Comparison of ENCODE assay signal across 22 cellular contexts in the genomic region with DNA sequence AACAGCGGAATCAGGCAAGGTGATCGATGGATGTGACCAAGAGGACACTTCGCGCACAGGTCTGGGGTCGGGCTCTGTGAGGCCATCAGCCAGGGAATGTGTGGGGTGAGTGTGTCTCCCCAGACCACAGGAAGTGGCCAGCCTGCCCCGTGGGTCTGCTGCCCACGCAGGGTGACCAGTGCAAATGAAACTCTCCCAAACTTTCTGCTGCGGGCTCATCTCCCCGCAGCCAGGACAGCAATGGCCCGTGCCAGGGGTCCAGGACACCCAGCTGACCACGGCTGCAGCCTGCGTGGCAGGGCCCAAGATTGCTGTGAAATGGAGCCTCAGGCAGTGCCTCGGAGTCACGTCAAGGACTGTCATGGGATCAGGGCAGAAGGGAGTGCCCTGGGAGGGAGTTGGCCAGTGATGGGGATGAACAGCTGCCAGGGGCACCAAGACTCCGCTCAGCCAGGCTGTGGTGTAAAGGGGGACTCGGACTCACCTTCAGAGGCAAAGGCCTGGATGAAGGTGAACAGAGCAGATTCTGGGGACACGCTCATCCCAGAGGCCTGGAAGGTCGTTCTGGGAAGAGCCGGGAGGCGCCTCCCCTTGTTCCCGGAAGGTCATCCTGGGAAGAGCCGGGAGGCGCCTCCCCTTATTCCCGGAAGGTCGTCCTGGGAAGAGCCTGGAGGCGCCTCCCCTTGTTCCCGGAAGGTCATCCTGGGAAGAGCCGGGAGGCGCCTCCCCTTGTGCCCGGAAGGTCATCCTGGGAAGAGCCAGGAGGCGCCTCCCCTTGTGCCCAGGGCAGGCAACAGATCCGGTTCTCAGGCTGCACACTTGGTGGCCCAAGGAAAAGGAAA.
DNase-seq lines count a peak whose midpoint lies in the region; ATAC-seq and TF ChIP-seq lines count a peak whose summit lies in the region.
"Had no signal": no experiment of that assay in that cellular context is flagged by ENCODE, and none has a peak within 500 bp of the region (broad histone marks: within the 10 kb centered on the region; RNA-seq: fewer than 3 reads in every experiment).

No MANE protein-coding gene starts in this region.

- H3K4me1 ChIP-seq in body of pancreas (no peaks in the 10 kb centered on the region), neuronal stem cell (ENCODE audit: control insufficient read depth in 2 of 2, insufficient read depth in 1 of 2, low read depth in 1 of 2, low read length in 2 of 2) (no peaks in the 10 kb centered on the region)
- H3K4me1 ChIP-seq: ascending aorta, HAP-1, tibial artery had no signal

- H3K18ac ChIP-seq in neuronal stem cell (ENCODE audit: low read length): no peak overlapping the region

- TF ChIP-seq POLR2A in body of pancreas (IDR thresholded peaks at IDR 0.05): no peak

- ATAC-seq in body of pancreas: peak; percentile 54
- ATAC-seq: naive thymus-derived CD4-positive, alpha-beta T cell; stimulated activated memory B cell treated with anti-CD40 and anti-IgM and Interleukin-4, amounts not matched to agents 10 μg/mL and 1 μg/mL and 100 μg/mL, for 72 hours; T-cell had no signal

- H3K27me3 Mint-ChIP-seq in type B pancreatic cell (no peaks in the 10 kb centered on the region), MCF 10A (ENCODE audit: insufficient read depth, unreplicated experiment) (no peaks in the 10 kb centered on the region)
- H3K27me3 Mint-ChIP-seq: activated CD4-positive, alpha-beta T cell treated with anti-CD3 and anti-CD28 coated beads, Interleukin-2, amount 10 ng/mL, durations not matched to agents 7 days and 5 days; memory B cell; naive thymus-derived CD4-positive, alpha-beta T cell; stimulated activated memory B cell treated with anti-CD40 and anti-IgM and Interleukin-4, amounts not matched to agents 10 μg/mL and 1 μg/mL and 100 μg/mL, for 72 hours; T-cell had no signal

- POLR2A ChIA-PET in MCF 10A (lab: Yijun Ruan, JAX): no interaction called here

- no peak overlapping the region for H3K9ac ChIP-seq in neuronal stem cell (ENCODE audit: low read depth, low read length, poor library complexity)

- H3K4me3 Mint-ChIP-seq in type B pancreatic cell (no peak overlapping the region), MCF 10A (ENCODE audit: unreplicated experiment) (no peak overlapping the region)
- H3K4me3 Mint-ChIP-seq: activated CD4-positive, alpha-beta T cell treated with anti-CD3 and anti-CD28 coated beads, Interleukin-2, amount 10 ng/mL, durations not matched to agents 7 days and 5 days; immature natural killer cell; memory B cell; naive thymus-derived CD4-positive, alpha-beta T cell; stimulated activated memory B cell treated with anti-CD40 and anti-IgM and Interleukin-4, amounts not matched to agents 10 μg/mL and 1 μg/mL and 100 μg/mL, for 72 hours; T-cell had no signal

- peak; percentile 59 for DNase-seq in activated effector memory CD4-positive, alpha-beta T cell treated with anti-CD3 and anti-CD28 coated beads, Interleukin-2, amount 50 U/mL, for 16 hours
- DNase-seq in activated effector memory CD4-positive, alpha-beta T cell treated with Interleukin-2 at 50 U/mL for 16 hours: no peak
- no peak for DNase-seq in body of pancreas
- no peak for DNase-seq in neuronal stem cell (ENCODE audit: low spot score)
- peak; percentile 58 for DNase-seq in type B pancreatic cell (ENCODE audit: extremely low spot score, unreplicated experiment)
- no peak for DNase-seq in central memory CD4-positive, alpha-beta T cell
- DNase-seq in MCF 10A (ENCODE audit: unreplicated experiment): no peak
- no peak for DNase-seq in NCI-H2227 (lab: John Stamatoyannopoulos, UW; ENCODE audit: unreplicated experiment)
- DNase-seq: activated CD4-positive, alpha-beta T cell treated with anti-CD3 and anti-CD28 coated beads, Interleukin-2, amount 10 ng/mL, durations not matched to agents 7 days and 5 days; activated naive CD4-positive, alpha-beta T cell; immature natural killer cell; NCI-H1105 treated with DMSO at 0.1 percent for 48 hours; NCI-H2081 treated with DMSO at 0.1 percent for 48 hours; NCI-H524 treated with DMSO at 0.1 percent for 48 hours had no signal

- H3K9me3 Mint-ChIP-seq in type B pancreatic cell: no peaks in the 10 kb centered on the region
- H3K9me3 Mint-ChIP-seq in MCF 10A (ENCODE audit: unreplicated experiment): peaks cover 37% of the 10 kb centered on the region
- H3K9me3 Mint-ChIP-seq: T-cell had no signal

- H4K91ac ChIP-seq in neuronal stem cell (ENCODE audit: low read depth, low read length, poor library complexity): no peak overlapping the region

- H3K36me3 ChIP-seq in body of pancreas (replicated peaks in 1 of 2; ENCODE audit: insufficient read depth in 1 of 2, low read depth in 2 of 2): no peaks in the 10 kb centered on the region
- H3K36me3 ChIP-seq in neuronal stem cell (replicated peaks in 1 of 2; ENCODE audit: control insufficient read depth in 2 of 2, insufficient read depth in 2 of 2, low read length in 2 of 2): no peaks in the 10 kb centered on the region
- H3K36me3 ChIP-seq: ascending aorta, tibial artery had no signal

- H3K36me3 Mint-ChIP-seq in type B pancreatic cell (no peaks in the 10 kb centered on the region), MCF 10A (ENCODE audit: insufficient read depth, unreplicated experiment) (no peaks in the 10 kb centered on the region)

- no peak overlapping the region for H2BK120ac ChIP-seq in neuronal stem cell (ENCODE audit: low read depth, low read length)

- peak overlapping the region; percentile 10 for H2AK5ac ChIP-seq in neuronal stem cell (ENCODE audit: low read depth, low read length)

- no peak overlapping the region for H2BK15ac ChIP-seq in neuronal stem cell (ENCODE audit: low read length)

- no peak overlapping the region for H3K27ac Mint-ChIP-seq in type B pancreatic cell
- no peak overlapping the region for H3K27ac Mint-ChIP-seq in MCF 10A (ENCODE audit: low read depth, unreplicated experiment)
- H3K27ac Mint-ChIP-seq: activated CD4-positive, alpha-beta T cell treated with anti-CD3 and anti-CD28 coated beads, Interleukin-2, amount 10 ng/mL, durations not matched to agents 7 days and 5 days; immature natural killer cell; memory B cell; naive thymus-derived CD4-positive, alpha-beta T cell; stimulated activated memory B cell treated with anti-CD40 and anti-IgM and Interleukin-4, amounts not matched to agents 10 μg/mL and 1 μg/mL and 100 μg/mL, for 72 hours; T-cell had no signal

- H2BK5ac ChIP-seq in neuronal stem cell (ENCODE audit: low read length): no peak overlapping the region

- H3K4ac ChIP-seq in neuronal stem cell (ENCODE audit: low read length): no peak overlapping the region

- no peaks in the 10 kb centered on the region for H3K9me3 ChIP-seq in body of pancreas
- H3K9me3 ChIP-seq in neuronal stem cell (replicated peaks in 1 of 2; ENCODE audit: control insufficient read depth in 2 of 2, insufficient read depth in 1 of 2, low read depth in 1 of 2, low read length in 2 of 2): peaks cover under 1% of the 10 kb centered on the region in 2 donors
- H3K9me3 ChIP-seq: ascending aorta, HAP-1 had no signal

- WGBS in body of pancreas, 2 donors: 53 to 67% methylated on average over 20 to 32 of the region's 32 CpGs
- no CpG with 5 or more reads among the region's 32 CpGs for WGBS in neuronal stem cell (ENCODE audit: extremely low coverage in 2 of 2, insufficient read length in 2 of 2, insufficient replicate concordance in 1 of 2), 2 donors

- no peaks in the 10 kb centered on the region for H3K79me1 ChIP-seq in neuronal stem cell (ENCODE audit: low read depth, low read length)

- no peak overlapping the region for H2AFZ ChIP-seq in neuronal stem cell (ENCODE audit: low read length)

- H3K14ac ChIP-seq in neuronal stem cell (ENCODE audit: low read length): no peak overlapping the region

- CTCF ChIA-PET in MCF 10A (lab: Yijun Ruan, JAX): interaction anchor here (0.7 kb wide), 1 partner anchor 481 kb away, joined by 3 read pairs; no protein-coding TSS in a partner anchor

- H3K4me3 ChIP-seq in body of pancreas: no peak overlapping the region
- H3K4me3 ChIP-seq in neuronal stem cell (ENCODE audit: low read length in 2 of 2): no peak overlapping the region
- H3K4me3 ChIP-seq: ascending aorta, HAP-1, tibial artery had no signal

- no peak overlapping the region for H2BK12ac ChIP-seq in neuronal stem cell (ENCODE audit: low read length)

- H4K8ac ChIP-seq in neuronal stem cell (ENCODE audit: low read depth, low read length): no peak overlapping the region

- H3K4me2 ChIP-seq in neuronal stem cell (ENCODE audit: insufficient read depth, low read length, poor library complexity, severe bottlenecking): no peak overlapping the region

- intact Hi-C loops in body of pancreas (cut with DNase I) (no loop called here), MCF 10A (cut with micrococcal nuclease) (no loop called here)

- no peaks in the 10 kb centered on the region for H3K4me1 Mint-ChIP-seq in type B pancreatic cell (ENCODE audit: unreplicated experiment)
- H3K4me1 Mint-ChIP-seq in MCF 10A (ENCODE audit: insufficient read depth, unreplicated experiment): no peaks in the 10 kb centered on the region
- H3K4me1 Mint-ChIP-seq: activated CD4-positive, alpha-beta T cell treated with anti-CD3 and anti-CD28 coated beads, Interleukin-2, amount 10 ng/mL, durations not matched to agents 7 days and 5 days had no signal

- TF ChIP-seq CTCF in body of pancreas (IDR thresholded peaks at IDR 0.05) (no peak), type B pancreatic cell (conservative IDR thresholded peaks at IDR 0.05) (no peak), MCF 10A (IDR thresholded peaks at IDR 0.05; ENCODE audit: unreplicated experiment) (no peak)

- H3K27me3 ChIP-seq in body of pancreas: no peaks in the 10 kb centered on the region
- no peaks in the 10 kb centered on the region for H3K27me3 ChIP-seq in neuronal stem cell (ENCODE audit: control insufficient read depth in 3 of 3, insufficient read depth in 3 of 3, low read depth in 1 of 3, low read length in 3 of 3)
- H3K27me3 ChIP-seq: ascending aorta, tibial artery had no signal

- BruUV-seq in MCF 10A (replicated peaks; lab: Mats Ljungman, UMichigan): no TSS peak

- no peak overlapping the region for H3K23ac ChIP-seq in neuronal stem cell (ENCODE audit: low read depth, low read length, poor library complexity)

- H3K27ac ChIP-seq in body of pancreas: peak overlapping the region in 2 of 4 donors; percentile 50 to 67
- H3K27ac ChIP-seq in neuronal stem cell (replicated peaks; ENCODE audit: low read length): no peak overlapping the region
- H3K27ac ChIP-seq: RWPE1, tibial artery had no signal

Comparison
In these comparisons a context has a peak if more than half of its experiments do, and no peak if none do; other contexts are left out.
1. DNase-seq: peak in activated effector memory CD4-positive, alpha-beta T cell treated with anti-CD3 and anti-CD28 coated beads, Interleukin-2, amount 50 U/mL, for 16 hours (single experiment) and type B pancreatic cell (single experiment); none in activated effector memory CD4-positive, alpha-beta T cell treated with Interleukin-2 at 50 U/mL for 16 hours (single experiment), body of pancreas (0 of 4), neuronal stem cell (single experiment), central memory CD4-positive, alpha-beta T cell (single experiment), MCF 10A (single experiment) and NCI-H2227 (single experiment).